1 cellular context compared by ENCODE assay signal in the genomic region with DNA sequence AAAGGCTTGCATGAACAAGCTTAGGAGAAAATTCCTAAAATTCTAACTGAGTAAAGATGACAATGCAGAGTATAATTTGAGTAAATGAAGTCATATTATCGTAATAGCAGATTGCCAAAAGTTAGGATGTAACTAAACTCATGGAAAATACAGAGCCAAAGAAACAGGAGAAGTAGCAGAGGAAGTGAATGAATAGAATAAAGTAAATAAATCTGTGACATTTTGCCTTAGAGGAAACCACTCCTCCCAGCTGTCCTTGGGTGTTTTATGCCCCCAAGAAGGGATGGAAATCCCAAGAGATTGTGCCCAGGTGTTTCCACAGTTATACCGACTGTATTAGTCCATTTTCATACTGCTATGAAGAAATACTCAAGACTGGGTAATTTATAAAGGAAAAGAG.
TF ChIP-seq lines count a peak whose summit lies in the region.

No MANE protein-coding gene starts in this region.

TF ChIP-seq in endothelial cell of umbilical vein, 7 proteins besides CTCF, POLR2A, EP300 and RAD21:
- TF ChIP-seq EZH2 (IDR thresholded peaks at IDR 0.05; ENCODE audit: borderline replicate concordance, low read depth, low read length, severe bottlenecking), result no peak
- TF ChIP-seq GATA2 (IDR thresholded peaks at IDR 0.05; ENCODE audit: insufficient read depth, insufficient read length, low read depth, low read length), result no peak
- TF ChIP-seq MYC (IDR thresholded peaks at IDR 0.05; ENCODE audit: low read depth, low read length), result no peak
- TF ChIP-seq, protein P1, sequence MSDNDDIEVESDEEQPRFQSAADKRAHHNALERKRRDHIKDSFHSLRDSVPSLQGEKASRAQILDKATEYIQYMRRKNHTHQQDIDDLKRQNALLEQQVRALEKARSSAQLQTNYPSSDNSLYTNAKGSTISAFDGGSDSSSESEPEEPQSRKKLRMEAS (IDR thresholded peaks at IDR 0.05; ENCODE audit: insufficient read depth, insufficient read length), result no peak
